ENCODE assay signal across 2 cellular contexts in the genomic region with DNA sequence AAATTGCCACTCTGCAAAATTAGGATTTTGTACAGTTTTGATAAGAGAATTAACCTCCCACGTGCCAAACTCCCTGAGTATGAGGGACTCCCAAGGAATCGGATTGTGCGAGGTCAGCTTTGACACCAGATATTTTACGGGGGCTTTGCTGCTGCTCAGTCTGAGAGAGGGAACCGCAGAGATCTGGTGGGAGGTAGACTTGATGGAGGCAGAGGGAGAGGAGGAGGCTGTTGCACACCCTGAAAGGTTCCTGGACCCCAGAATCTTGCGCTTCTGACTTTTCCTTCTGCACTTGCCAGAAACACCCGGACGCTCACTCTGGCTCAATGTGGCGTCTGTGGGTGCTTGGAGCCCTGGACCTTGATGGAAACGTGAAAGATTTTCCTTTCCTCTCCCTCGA.
TF ChIP-seq lines count a peak whose summit lies in the region.

No MANE protein-coding gene starts in this region.

TF ChIP-seq in SK-N-SH, 30 proteins besides CTCF, POLR2A, EP300 and RAD21 (continued from another document):
- TF ChIP-seq RCOR1 (IDR thresholded peaks at IDR 0.05; ENCODE audit: low read length) (no peak), RFX5 (IDR thresholded peaks at IDR 0.05; ENCODE audit: low read length) (no peak), SIN3A (IDR thresholded peaks at IDR 0.05; ENCODE audit: borderline replicate concordance, low read depth, low read length) (no peak), JUND (IDR thresholded peaks at IDR 0.05) (no peak), TEAD4 (IDR thresholded peaks at IDR 0.05; ENCODE audit: borderline replicate concordance, insufficient read depth) (no peak), NRF1 (IDR thresholded peaks at IDR 0.05; ENCODE audit: low read depth, low read length) (no peak), EZH2phosphoT487 (IDR thresholded peaks at IDR 0.05; ENCODE audit: borderline replicate concordance, low read depth) (no peak), MXI1 (IDR thresholded peaks at IDR 0.05; ENCODE audit: low read depth, low read length) (no peak), ELF1 (IDR thresholded peaks at IDR 0.05) (no peak), FOXM1 (IDR thresholded peaks at IDR 0.05; ENCODE audit: low read depth) (no peak), POLR2AphosphoS5 (IDR thresholded peaks at IDR 0.05; ENCODE audit: low read depth, low read length) (no peak), MEF2A (IDR thresholded peaks at IDR 0.05; ENCODE audit: borderline replicate concordance, low read depth) (no peak)
- TF ChIP-seq, protein P1, sequence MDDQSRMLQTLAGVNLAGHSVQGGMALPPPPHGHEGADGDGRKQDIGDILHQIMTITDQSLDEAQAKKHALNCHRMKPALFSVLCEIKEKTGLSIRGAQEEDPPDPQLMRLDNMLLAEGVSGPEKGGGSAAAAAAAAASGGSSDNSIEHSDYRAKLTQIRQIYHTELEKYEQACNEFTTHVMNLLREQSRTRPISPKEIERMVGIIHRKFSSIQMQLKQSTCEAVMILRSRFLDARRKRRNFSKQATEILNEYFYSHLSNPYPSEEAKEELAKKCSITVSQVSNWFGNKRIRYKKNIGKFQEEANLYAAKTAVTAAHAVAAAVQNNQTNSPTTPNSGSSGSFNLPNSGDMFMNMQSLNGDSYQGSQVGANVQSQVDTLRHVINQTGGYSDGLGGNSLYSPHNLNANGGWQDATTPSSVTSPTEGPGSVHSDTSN (IDR thresholded peaks at IDR 0.05): no peak
- TF ChIP-seq, protein P2, sequence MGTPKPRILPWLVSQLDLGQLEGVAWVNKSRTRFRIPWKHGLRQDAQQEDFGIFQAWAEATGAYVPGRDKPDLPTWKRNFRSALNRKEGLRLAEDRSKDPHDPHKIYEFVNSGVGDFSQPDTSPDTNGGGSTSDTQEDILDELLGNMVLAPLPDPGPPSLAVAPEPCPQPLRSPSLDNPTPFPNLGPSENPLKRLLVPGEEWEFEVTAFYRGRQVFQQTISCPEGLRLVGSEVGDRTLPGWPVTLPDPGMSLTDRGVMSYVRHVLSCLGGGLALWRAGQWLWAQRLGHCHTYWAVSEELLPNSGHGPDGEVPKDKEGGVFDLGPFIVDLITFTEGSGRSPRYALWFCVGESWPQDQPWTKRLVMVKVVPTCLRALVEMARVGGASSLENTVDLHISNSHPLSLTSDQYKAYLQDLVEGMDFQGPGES (IDR thresholded peaks at IDR 0.05; ENCODE audit: low read depth, low read length): no peak
- TF ChIP-seq, protein P3, sequence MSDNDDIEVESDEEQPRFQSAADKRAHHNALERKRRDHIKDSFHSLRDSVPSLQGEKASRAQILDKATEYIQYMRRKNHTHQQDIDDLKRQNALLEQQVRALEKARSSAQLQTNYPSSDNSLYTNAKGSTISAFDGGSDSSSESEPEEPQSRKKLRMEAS (IDR thresholded peaks at IDR 0.05; ENCODE audit: low read depth): no peak

TF ChIP-seq in SK-N-SH treated with all-trans-retinoic acid at 6 μM for 48 hours, 23 proteins besides CTCF, POLR2A, EP300 and RAD21:
- TF ChIP-seq, protein P4, sequence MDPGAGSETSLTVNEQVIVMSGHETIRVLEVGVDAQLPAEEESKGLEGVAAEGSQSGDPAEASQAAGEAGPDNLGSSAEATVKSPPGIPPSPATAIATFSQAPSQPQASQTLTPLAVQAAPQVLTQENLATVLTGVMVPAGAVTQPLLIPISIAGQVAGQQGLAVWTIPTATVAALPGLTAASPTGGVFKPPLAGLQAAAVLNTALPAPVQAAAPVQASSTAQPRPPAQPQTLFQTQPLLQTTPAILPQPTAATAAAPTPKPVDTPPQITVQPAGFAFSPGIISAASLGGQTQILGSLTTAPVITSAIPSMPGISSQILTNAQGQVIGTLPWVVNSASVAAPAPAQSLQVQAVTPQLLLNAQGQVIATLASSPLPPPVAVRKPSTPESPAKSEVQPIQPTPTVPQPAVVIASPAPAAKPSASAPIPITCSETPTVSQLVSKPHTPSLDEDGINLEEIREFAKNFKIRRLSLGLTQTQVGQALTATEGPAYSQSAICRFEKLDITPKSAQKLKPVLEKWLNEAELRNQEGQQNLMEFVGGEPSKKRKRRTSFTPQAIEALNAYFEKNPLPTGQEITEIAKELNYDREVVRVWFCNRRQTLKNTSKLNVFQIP (CRISPR knock-in tag; IDR thresholded peaks at IDR 0.05; ENCODE audit: borderline replicate concordance, low read depth): no peak
- TF ChIP-seq, protein P5, sequence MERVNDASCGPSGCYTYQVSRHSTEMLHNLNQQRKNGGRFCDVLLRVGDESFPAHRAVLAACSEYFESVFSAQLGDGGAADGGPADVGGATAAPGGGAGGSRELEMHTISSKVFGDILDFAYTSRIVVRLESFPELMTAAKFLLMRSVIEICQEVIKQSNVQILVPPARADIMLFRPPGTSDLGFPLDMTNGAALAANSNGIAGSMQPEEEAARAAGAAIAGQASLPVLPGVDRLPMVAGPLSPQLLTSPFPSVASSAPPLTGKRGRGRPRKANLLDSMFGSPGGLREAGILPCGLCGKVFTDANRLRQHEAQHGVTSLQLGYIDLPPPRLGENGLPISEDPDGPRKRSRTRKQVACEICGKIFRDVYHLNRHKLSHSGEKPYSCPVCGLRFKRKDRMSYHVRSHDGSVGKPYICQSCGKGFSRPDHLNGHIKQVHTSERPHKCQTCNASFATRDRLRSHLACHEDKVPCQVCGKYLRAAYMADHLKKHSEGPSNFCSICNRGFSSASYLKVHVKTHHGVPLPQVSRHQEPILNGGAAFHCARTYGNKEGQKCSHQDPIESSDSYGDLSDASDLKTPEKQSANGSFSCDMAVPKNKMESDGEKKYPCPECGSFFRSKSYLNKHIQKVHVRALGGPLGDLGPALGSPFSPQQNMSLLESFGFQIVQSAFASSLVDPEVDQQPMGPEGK (CRISPR knock-in tag; IDR thresholded peaks at IDR 0.05; ENCODE audit: borderline replicate concordance): no peak
- TF ChIP-seq ARNTL (CRISPR knock-in tag; IDR thresholded peaks at IDR 0.05; ENCODE audit: borderline replicate concordance, low read depth) (no peak), ESRRG (CRISPR knock-in tag; IDR thresholded peaks at IDR 0.05) (no peak), ZNF8 (CRISPR knock-in tag; IDR thresholded peaks at IDR 0.05) (no peak), SNAI2 (CRISPR knock-in tag; IDR thresholded peaks at IDR 0.05) (no peak), ISL1 (CRISPR knock-in tag; IDR thresholded peaks at IDR 0.05) (no peak), TOX (CRISPR knock-in tag; IDR thresholded peaks at IDR 0.05; ENCODE audit: borderline replicate concordance) (no peak), ZC3H10 (CRISPR knock-in tag; IDR thresholded peaks at IDR 0.05) (no peak), ZFP3 (CRISPR knock-in tag; IDR thresholded peaks at IDR 0.05) (no peak), CSDC2 (CRISPR knock-in tag; IDR thresholded peaks at IDR 0.05) (no peak), ZNF70 (CRISPR knock-in tag; IDR thresholded peaks at IDR 0.05) (no peak), OSR1 (CRISPR knock-in tag; IDR thresholded peaks at IDR 0.05) (no peak), GLIS3 (CRISPR knock-in tag; IDR thresholded peaks at IDR 0.05) (no peak), TCF4 (CRISPR knock-in tag; IDR thresholded peaks at IDR 0.05; ENCODE audit: borderline replicate concordance) (no peak), ZFP30 (CRISPR knock-in tag; IDR thresholded peaks at IDR 0.05) (no peak), BACH2 (CRISPR knock-in tag; IDR thresholded peaks at IDR 0.05; ENCODE audit: borderline replicate concordance) (no peak)
- TF ChIP-seq, protein P6, sequence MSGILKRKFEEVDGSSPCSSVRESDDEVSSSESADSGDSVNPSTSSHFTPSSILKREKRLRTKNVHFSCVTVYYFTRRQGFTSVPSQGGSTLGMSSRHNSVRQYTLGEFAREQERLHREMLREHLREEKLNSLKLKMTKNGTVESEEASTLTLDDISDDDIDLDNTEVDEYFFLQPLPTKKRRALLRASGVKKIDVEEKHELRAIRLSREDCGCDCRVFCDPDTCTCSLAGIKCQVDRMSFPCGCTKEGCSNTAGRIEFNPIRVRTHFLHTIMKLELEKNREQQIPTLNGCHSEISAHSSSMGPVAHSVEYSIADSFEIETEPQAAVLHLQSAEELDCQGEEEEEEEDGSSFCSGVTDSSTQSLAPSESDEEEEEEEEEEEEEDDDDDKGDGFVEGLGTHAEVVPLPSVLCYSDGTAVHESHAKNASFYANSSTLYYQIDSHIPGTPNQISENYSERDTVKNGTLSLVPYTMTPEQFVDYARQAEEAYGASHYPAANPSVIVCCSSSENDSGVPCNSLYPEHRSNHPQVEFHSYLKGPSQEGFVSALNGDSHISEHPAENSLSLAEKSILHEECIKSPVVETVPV (CRISPR knock-in tag; IDR thresholded peaks at IDR 0.05): no peak
- TF ChIP-seq, protein P7, sequence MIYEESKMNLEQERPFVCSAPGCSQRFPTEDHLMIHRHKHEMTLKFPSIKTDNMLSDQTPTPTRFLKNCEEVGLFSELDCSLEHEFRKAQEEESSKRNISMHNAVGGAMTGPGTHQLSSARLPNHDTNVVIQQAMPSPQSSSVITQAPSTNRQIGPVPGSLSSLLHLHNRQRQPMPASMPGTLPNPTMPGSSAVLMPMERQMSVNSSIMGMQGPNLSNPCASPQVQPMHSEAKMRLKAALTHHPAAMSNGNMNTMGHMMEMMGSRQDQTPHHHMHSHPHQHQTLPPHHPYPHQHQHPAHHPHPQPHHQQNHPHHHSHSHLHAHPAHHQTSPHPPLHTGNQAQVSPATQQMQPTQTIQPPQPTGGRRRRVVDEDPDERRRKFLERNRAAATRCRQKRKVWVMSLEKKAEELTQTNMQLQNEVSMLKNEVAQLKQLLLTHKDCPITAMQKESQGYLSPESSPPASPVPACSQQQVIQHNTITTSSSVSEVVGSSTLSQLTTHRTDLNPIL (CRISPR knock-in tag; IDR thresholded peaks at IDR 0.05; ENCODE audit: low read depth): no peak
- TF ChIP-seq, protein P8, sequence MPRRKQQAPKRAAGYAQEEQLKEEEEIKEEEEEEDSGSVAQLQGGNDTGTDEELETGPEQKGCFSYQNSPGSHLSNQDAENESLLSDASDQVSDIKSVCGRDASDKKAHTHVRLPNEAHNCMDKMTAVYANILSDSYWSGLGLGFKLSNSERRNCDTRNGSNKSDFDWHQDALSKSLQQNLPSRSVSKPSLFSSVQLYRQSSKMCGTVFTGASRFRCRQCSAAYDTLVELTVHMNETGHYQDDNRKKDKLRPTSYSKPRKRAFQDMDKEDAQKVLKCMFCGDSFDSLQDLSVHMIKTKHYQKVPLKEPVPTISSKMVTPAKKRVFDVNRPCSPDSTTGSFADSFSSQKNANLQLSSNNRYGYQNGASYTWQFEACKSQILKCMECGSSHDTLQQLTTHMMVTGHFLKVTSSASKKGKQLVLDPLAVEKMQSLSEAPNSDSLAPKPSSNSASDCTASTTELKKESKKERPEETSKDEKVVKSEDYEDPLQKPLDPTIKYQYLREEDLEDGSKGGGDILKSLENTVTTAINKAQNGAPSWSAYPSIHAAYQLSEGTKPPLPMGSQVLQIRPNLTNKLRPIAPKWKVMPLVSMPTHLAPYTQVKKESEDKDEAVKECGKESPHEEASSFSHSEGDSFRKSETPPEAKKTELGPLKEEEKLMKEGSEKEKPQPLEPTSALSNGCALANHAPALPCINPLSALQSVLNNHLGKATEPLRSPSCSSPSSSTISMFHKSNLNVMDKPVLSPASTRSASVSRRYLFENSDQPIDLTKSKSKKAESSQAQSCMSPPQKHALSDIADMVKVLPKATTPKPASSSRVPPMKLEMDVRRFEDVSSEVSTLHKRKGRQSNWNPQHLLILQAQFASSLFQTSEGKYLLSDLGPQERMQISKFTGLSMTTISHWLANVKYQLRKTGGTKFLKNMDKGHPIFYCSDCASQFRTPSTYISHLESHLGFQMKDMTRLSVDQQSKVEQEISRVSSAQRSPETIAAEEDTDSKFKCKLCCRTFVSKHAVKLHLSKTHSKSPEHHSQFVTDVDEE (CRISPR knock-in tag; IDR thresholded peaks at IDR 0.05): no peak
